Comparison of ENCODE assay signal across 1 cellular context in genomic region chr2:111091811-111092211, GRCh38.
TF ChIP-seq lines count a peak whose summit lies in the region.

No MANE protein-coding gene starts in this region.

TF ChIP-seq in K562, 482 proteins besides CTCF, POLR2A, EP300 and RAD21 (continued from another document):
- TF ChIP-seq TFE3 (CRISPR knock-in tag; IDR thresholded peaks at IDR 0.05) (peak; percentile 12; the same call in 1 of the 2 replicates), RAD51 (IDR thresholded peaks at IDR 0.05; ENCODE audit: borderline replicate concordance, low read depth) (0 out of 2 replicates have a peak, but pooled peaks have one; percentile 46), FOSL1 (tag; conservative IDR thresholded peaks at IDR 0.05) (0 out of 2 replicates have a peak, but pooled peaks have one; percentile 29)
